24 cellular contexts compared by ENCODE assay signal in the genomic region with DNA sequence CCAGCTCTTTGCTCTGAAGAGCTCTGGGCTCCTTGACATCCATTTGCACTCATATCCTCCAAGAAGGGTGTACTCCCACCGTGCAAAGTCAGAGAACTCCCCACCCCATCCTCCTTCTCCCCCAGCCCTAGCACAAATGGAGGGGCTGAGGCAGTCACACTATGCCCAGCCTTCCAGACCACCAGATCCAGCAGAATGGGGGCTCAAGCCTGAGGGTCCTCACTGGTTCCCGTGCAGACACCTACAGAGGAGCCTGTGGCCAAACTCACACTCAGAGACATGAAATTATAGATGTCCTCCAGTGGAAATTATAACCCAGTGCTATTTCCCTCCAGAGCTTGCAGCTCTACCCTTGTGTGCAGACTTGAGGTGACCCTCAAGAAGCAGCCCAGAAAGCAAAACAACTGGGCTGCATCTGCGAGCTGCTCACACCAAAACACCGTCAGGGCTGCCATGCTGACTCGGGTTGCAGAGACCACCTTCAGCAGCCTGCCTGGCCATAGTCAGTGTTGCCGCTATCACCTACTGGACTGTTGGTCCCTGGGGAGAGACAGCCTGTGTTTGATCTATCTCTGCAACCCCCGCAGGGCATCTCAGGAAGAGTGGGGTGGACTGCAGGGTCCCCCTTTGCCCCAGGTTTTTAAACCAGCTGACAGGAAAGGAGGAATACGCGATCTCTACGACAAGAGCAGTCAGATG. TPM values are rescaled to one million over a fixed set of nuclear protein-coding genes. Genes with fewer than 3 reads are reported as not detected.
A peak's percentile ranks its signal among the peaks of the same experiment; 100 is the strongest.
DNase-seq lines count a peak whose midpoint lies in the region; ATAC-seq and TF ChIP-seq lines count a peak whose summit lies in the region.
"Had no signal": no experiment of that assay in that cellular context is flagged by ENCODE, and none has a peak within 500 bp of the region (broad histone marks: within the 10 kb centered on the region; RNA-seq: fewer than 3 reads in every experiment).

No MANE protein-coding gene starts in this region.

- no peaks in the 10 kb centered on the region for H3K9me3 ChIP-seq in BE2C
- H3K9me3 ChIP-seq: Caco-2, HAP-1, Peyer's patch, thoracic aorta had no signal

- DNase-seq in BE2C (peak; percentile 25), H7 (peak; percentile 16), caudate nucleus (lab: John Stamatoyannopoulos, UW) (no peak), mesenteric fat pad (ENCODE audit: low spot score) (peak; percentile 37), NCI-H1930 (lab: John Stamatoyannopoulos, UW) (no peak)
- no peak for DNase-seq in activated CD4-positive, alpha-beta T cell treated with anti-CD3 and anti-CD28 coated beads, Interleukin-2, amount 50 U/mL, for 1 hour
- DNase-seq: AML-193; Caco-2; central memory CD4-positive, alpha-beta T cell; effector CD8-positive, alpha-beta T cell; NK-92 treated with Interleukin-12 subunit alpha and Interleukin-12 subunit beta, amount 100 ng/mL, for 24 hours; right cardiac atrium; stimulated activated CD4-positive, alpha-beta T cell treated with anti-CD3 and anti-CD28 coated beads, Interleukin-15, amount 100 ng/mL, for 24 hours; T1000 had no signal

- H3K27me3 ChIP-seq in BE2C = peaks cover 6% of the 10 kb centered on the region; the same call in 1 of the 2 replicates
- no peaks in the 10 kb centered on the region for H3K27me3 ChIP-seq in H7 (ENCODE audit: control insufficient read depth, insufficient read depth, low read length)
- H3K27me3 ChIP-seq: Peyer's patch had no signal

- TF ChIP-seq CTCF in BE2C (IDR thresholded peaks at IDR 0.05; ENCODE audit: low read depth, low read length) = no peak

- H3K4me1 ChIP-seq in BE2C = peaks cover 4% of the 10 kb centered on the region; the same call in 1 of the 2 replicates
- H3K4me1 ChIP-seq: HAP-1 had no signal

- H3K36me3 ChIP-seq in BE2C = no peaks in the 10 kb centered on the region
- no peaks in the 10 kb centered on the region for H3K36me3 ChIP-seq in H7 (replicated peaks; ENCODE audit: control insufficient read depth, insufficient read depth, low read length)
- H3K36me3 ChIP-seq: HAP-1, Peyer's patch, thoracic aorta had no signal

- peak overlapping the region; percentile 77 for H3K27ac ChIP-seq in caudate nucleus (ENCODE audit: low read depth, low read length)
- H3K27ac ChIP-seq: Peyer's patch, SK-N-MC, thoracic aorta had no signal

- H3K4me3 ChIP-seq in BE2C (ENCODE audit: low read depth, low read length) (peak overlapping the region; percentile 19), H7 (ENCODE audit: insufficient read depth, low read depth, low read length) (no peak overlapping the region)
- H3K4me3 ChIP-seq: HAP-1, Peyer's patch, SK-N-MC, thoracic aorta had no signal

- no peak for ATAC-seq in HG03097 (IDR thresholded peaks at IDR 0.05; ENCODE audit: low FRiP score, unreplicated experiment)
- ATAC-seq: activated CD4-positive, CD25-positive, alpha-beta regulatory T cell treated with anti-CD3 and anti-CD28 coated beads, Interleukin-2, amount 50 U/mL, for 24 hours; HepG2; right cardiac atrium had no signal

RNA-seq across cellular contexts. Expression of gene ZNF488, which starts 7.4 kb away (rescaled TPM):
- not detected for polyA plus RNA-seq in BE2C (2012; ENCODE audit: insufficient read depth, insufficient read length, low read depth)
- total RNA-seq in H7 (2014; rRNA removed; shearing (Covaris generic)) = 3.0 and 4.5 TPM in 2 replicates
- total RNA-seq in mesenteric fat pad = 0.10 TPM
- total RNA-seq: glomerular endothelial cell, right cardiac atrium, thoracic aorta had no signal

RNA-seq across cellular contexts. Expression of gene RBP3, which starts 28.5 kb away (rescaled TPM):
- polyA plus RNA-seq in BE2C (2012; ENCODE audit: insufficient read depth, insufficient read length, low read depth) = not detected
- not detected in 2 replicates for total RNA-seq in H7 (2014; rRNA removed; shearing (Covaris generic))
- total RNA-seq in mesenteric fat pad = not detected
- total RNA-seq: Caco-2, glomerular endothelial cell, HepG2, liver, occipital lobe, Peyer's patch, right cardiac atrium, thoracic aorta had no signal
- polyA plus RNA-seq: HepG2, liver, right cardiac atrium had no signal

RNA-seq across cellular contexts. Expression of gene GDF2, which starts 54.4 kb away (rescaled TPM):
- polyA plus RNA-seq in BE2C (2012; ENCODE audit: insufficient read depth, insufficient read length, low read depth) = not detected
- total RNA-seq in H7 (2014; rRNA removed; shearing (Covaris generic)) = not detected in 2 replicates
- not detected for total RNA-seq in mesenteric fat pad
- total RNA-seq: Caco-2, glomerular endothelial cell, HepG2, occipital lobe, Peyer's patch, thoracic aorta had no signal
- polyA plus RNA-seq: HepG2 had no signal

Comparison
In these comparisons a context has a peak if more than half of its experiments do, and no peak if none do; other contexts are left out.
1. DNase-seq: peak in BE2C (single experiment), H7 (single experiment) and mesenteric fat pad (single experiment); none in caudate nucleus (0 of 61), NCI-H1930 (0 of 2) and activated CD4-positive, alpha-beta T cell treated with anti-CD3 and anti-CD28 coated beads, Interleukin-2, amount 50 U/mL, for 1 hour (single experiment).